ENCODE assay signal across 8 cellular contexts in the genomic region with DNA sequence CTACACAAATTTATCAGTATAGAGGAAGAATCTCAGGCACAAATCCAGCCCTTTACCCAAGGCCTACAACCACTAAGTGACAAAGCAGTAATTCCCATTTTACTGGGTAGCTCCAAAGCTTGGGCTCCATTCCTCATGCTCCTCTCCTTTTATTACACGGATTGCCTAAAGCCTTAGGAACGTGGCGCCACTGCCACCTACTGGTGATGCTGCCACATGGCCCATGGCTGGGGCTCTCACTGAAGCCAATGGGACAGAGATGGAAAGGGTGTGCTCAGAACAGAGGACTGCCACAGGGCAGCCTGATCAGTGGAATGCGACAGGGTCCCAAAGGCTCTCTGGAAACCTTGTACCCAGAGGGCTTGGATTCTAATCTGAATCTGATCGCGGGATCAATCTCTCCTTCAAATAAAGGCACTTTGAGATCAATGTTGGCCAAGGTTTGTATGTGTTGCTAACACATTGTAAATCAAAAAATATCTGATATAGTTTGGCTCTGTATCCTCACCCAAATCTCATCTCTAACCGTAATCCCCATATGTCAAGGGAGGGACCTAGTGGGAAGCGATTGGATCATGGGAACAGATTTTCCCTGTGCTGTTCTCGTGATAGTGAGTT. TPM values are rescaled to one million over a fixed set of nuclear protein-coding genes. Genes with fewer than 3 reads are reported as not detected.
DNase-seq lines count a peak whose midpoint lies in the region; ATAC-seq and TF ChIP-seq lines count a peak whose summit lies in the region.

No MANE protein-coding gene starts in this region.

- intact Hi-C loops in heart right ventricle (cut with DNase I) = loop anchor here (1.0 to 10.0 kb wide), 10 partner anchors 101 to 552 kb away; no protein-coding TSS in a partner anchor

- peaks cover 5% of the 10 kb centered on the region for H3K27me3 Mint-ChIP-seq in activated naive CD8-positive, alpha-beta T cell treated with anti-CD3 and anti-CD28 coated beads, Interleukin-2, amount 50 U/mL, for 24 hours

- peak; percentile 91 to 99 (median 97) for TF ChIP-seq CTCF in heart right ventricle (IDR thresholded peaks at IDR 0.05)

- 25 to 26% methylated on average over 9 of the region's 9 CpGs for WGBS in heart right ventricle, 2 donors

- peak; percentile 91 for ATAC-seq in activated naive CD8-positive, alpha-beta T cell treated with anti-CD3 and anti-CD28 coated beads, Interleukin-2, amount 50 U/mL, for 24 hours
- ATAC-seq in heart right ventricle (peak; percentile 92 to 98 (median 95)), GM21576 (IDR thresholded peaks at IDR 0.05; ENCODE audit: unreplicated experiment) (no peak)

- peak; percentile 26 for DNase-seq in DMS79 treated with DMSO at 0.1 percent for 48 hours (lab: John Stamatoyannopoulos, UW)
- DNase-seq in H7 = peak; percentile 84
- peak; percentile 41 for DNase-seq in NCI-H1105 (lab: John Stamatoyannopoulos, UW)
- peak; percentile 64 for DNase-seq in T follicular helper cell (ENCODE audit: low read depth)
- DNase-seq in activated naive CD8-positive, alpha-beta T cell treated with anti-CD3 and anti-CD28 coated beads, Interleukin-2, amount 50 U/mL, for 24 hours = peak; percentile 84
- DNase-seq in heart right ventricle = peak; percentile 75 to 87
- peak; percentile 65 for DNase-seq in putamen (ENCODE audit: low spot score)

- no peaks in the 10 kb centered on the region for H3K4me1 ChIP-seq in heart right ventricle

- H3K4me1 Mint-ChIP-seq in activated naive CD8-positive, alpha-beta T cell treated with anti-CD3 and anti-CD28 coated beads, Interleukin-2, amount 50 U/mL, for 24 hours = no peaks in the 10 kb centered on the region

- no peak overlapping the region for H3K27ac ChIP-seq in heart right ventricle

- no peak overlapping the region for H3K4me3 Mint-ChIP-seq in activated naive CD8-positive, alpha-beta T cell treated with anti-CD3 and anti-CD28 coated beads, Interleukin-2, amount 50 U/mL, for 24 hours

- H3K9me3 ChIP-seq in heart right ventricle = no peaks in the 10 kb centered on the region

- H3K4me3 ChIP-seq in H7 (ENCODE audit: insufficient read depth, low read depth, low read length) (no peak overlapping the region), heart right ventricle (no peak overlapping the region)

- H3K9me3 Mint-ChIP-seq in activated naive CD8-positive, alpha-beta T cell treated with anti-CD3 and anti-CD28 coated beads, Interleukin-2, amount 50 U/mL, for 24 hours = no peaks in the 10 kb centered on the region

- H3K36me3 ChIP-seq in H7 (replicated peaks; ENCODE audit: control insufficient read depth, insufficient read depth, low read length) (no peaks in the 10 kb centered on the region), heart right ventricle (no peaks in the 10 kb centered on the region)

- H3K36me3 Mint-ChIP-seq in activated naive CD8-positive, alpha-beta T cell treated with anti-CD3 and anti-CD28 coated beads, Interleukin-2, amount 50 U/mL, for 24 hours (ENCODE audit: low read depth) = no peaks in the 10 kb centered on the region

- no peak overlapping the region for H3K27ac Mint-ChIP-seq in activated naive CD8-positive, alpha-beta T cell treated with anti-CD3 and anti-CD28 coated beads, Interleukin-2, amount 50 U/mL, for 24 hours

- H3K27me3 ChIP-seq in H7 (ENCODE audit: control insufficient read depth, insufficient read depth, low read length) = 0 out of 2 replicates have a peak, but pooled peaks cover 2% of the 10 kb centered on the region
- H3K27me3 ChIP-seq in heart right ventricle = peaks cover 0 to 7% (median 0%) of the 10 kb centered on the region in 7 donors

RNA-seq across cellular contexts. Expression of a gene that starts 33.5 kb away (rescaled TPM):
- total RNA-seq in H7 (2014; rRNA removed; shearing (Covaris generic)) = not detected in 2 replicates
- total RNA-seq in heart right ventricle = not detected
- not detected for polyA plus RNA-seq in heart right ventricle

RNA-seq across cellular contexts. Expression of a gene that starts 58.5 kb away (rescaled TPM):
- 1.9 and 2.2 TPM in 2 replicates for total RNA-seq in H7 (2014; rRNA removed; shearing (Covaris generic))
- total RNA-seq in heart right ventricle = 1 to 10 TPM in 7 of 10 donors, under 1 TPM in 3; 0.76 to 7.3 (median 1.5) TPM
- 1 to 10 TPM; 3.9 to 8.3 TPM for polyA plus RNA-seq in heart right ventricle

Comparison
In these comparisons a context has a peak if more than half of its experiments do, and no peak if none do; other contexts are left out.
1. DNase-seq: peak in every context shown above with its lines; median percentile 84 in H7; 84 in activated naive CD8-positive, alpha-beta T cell treated with anti-CD3 and anti-CD28 coated beads, Interleukin-2, amount 50 U/mL, for 24 hours; 81 in heart right ventricle; 65 in putamen; 64 in T follicular helper cell; 41 in NCI-H1105; 26 in DMS79 treated with DMSO at 0.1 percent for 48 hours.